ENCODE assay signal across 8 cellular contexts in the genomic region with DNA sequence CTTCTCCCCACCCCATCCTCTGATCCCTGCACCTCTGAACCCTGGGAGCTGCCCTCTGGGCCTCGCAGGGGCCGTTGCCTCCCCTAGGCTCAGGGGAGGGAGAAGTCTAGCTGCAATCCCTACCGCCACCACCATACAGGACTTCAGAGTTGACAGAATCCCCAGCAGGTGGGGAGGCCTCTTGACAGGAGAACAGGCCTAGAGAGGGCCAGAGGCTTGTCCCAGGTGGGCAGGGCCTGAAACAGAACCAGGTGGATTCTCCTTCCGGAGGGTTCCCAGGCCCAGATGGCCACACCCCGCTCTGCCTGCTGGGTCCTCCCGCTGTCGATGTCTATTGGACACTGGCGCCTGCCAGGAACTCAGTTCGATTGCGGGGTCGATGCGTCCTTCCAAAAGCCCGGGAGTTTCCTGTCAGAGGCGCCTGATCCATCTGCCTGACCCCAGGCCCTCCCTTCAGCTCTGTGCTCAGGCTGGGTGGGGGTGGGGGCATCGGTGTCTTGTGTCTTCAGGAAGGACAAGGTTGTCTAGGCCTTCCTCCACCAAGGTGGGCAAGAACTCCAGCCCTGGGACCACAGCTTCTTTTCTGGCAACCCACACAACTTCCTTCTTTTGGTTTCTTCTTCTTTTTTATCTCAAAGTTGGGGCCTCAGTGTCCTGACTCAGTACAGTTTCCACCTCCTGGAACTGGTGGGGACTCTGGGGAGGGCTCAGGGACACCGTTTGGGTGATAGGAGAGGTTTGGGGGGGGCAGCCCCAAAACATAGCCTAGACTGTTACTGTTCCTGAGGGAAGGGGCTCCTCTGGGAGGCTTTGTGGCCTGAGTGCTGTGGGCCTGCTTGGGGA. TPM values are rescaled to one million over a fixed set of nuclear protein-coding genes. Genes with fewer than 3 reads are reported as not detected.
DNase-seq lines count a peak whose midpoint lies in the region; ATAC-seq and TF ChIP-seq lines count a peak whose summit lies in the region.

No MANE protein-coding gene starts in this region.

- H3K79me2 ChIP-seq in OCI-LY1 (ENCODE audit: insufficient read depth, low read length) (no peaks in the 10 kb centered on the region), GM23248 (ENCODE audit: insufficient read depth) (no peaks in the 10 kb centered on the region)

- 74 to 76% methylated on average over 16 of the region's 16 CpGs for WGBS in GM23248 (ENCODE audit: low coverage in 1 of 2, low lambda C conversion rate in 2 of 2, missing lambda C conversion rate in 2 of 2), 2 experiments

- H3K36me3 ChIP-seq in OCI-LY1 (ENCODE audit: insufficient read depth, low read length) (no peaks in the 10 kb centered on the region), GM23248 (ENCODE audit: low read depth) (no peaks in the 10 kb centered on the region)

- H3K9me2 ChIP-seq in OCI-LY1 (ENCODE audit: low read depth, low read length) (no peaks in the 10 kb centered on the region), GM23248 (ENCODE audit: insufficient read depth) (no peaks in the 10 kb centered on the region)

- H3K27ac Mint-ChIP-seq in glutamatergic neuron (ENCODE audit: unreplicated experiment) = no peak overlapping the region
- H3K27ac Mint-ChIP-seq in T-helper 17 cell = no peak overlapping the region

- H3K36me3 Mint-ChIP-seq in glutamatergic neuron (ENCODE audit: unreplicated experiment) = no peaks in the 10 kb centered on the region
- peaks cover under 1% of the 10 kb centered on the region for H3K36me3 Mint-ChIP-seq in T-helper 17 cell (ENCODE audit: low read depth)

- H3K27me3 Mint-ChIP-seq in glutamatergic neuron (ENCODE audit: unreplicated experiment) (peaks cover 7% of the 10 kb centered on the region), T-helper 17 cell (no peaks in the 10 kb centered on the region)

- in situ Hi-C loops in GM23248 (cut with MboI) = no loop called here

- H3K4me2 ChIP-seq in OCI-LY1 (ENCODE audit: low read length) (no peak overlapping the region), GM23248 (ENCODE audit: unreplicated experiment) (no peak overlapping the region)

- H3K27ac ChIP-seq in OCI-LY1 (ENCODE audit: low read depth, low read length, poor library complexity, severe bottlenecking) = peak overlapping the region; percentile 26
- H3K27ac ChIP-seq in GM23248 = no peak overlapping the region

- DNase-seq in COLO668 (lab: John Stamatoyannopoulos, UW; ENCODE audit: unreplicated experiment) (peak; percentile 92), GM20000 (ENCODE audit: low spot score) (peak; percentile 76), glutamatergic neuron (no peak), T-helper 17 cell (no peak), GM23248 (no peak), Ammon's horn (ENCODE audit: low spot score) (no peak)

- no peaks in the 10 kb centered on the region for H3K27me3 ChIP-seq in OCI-LY1 (ENCODE audit: insufficient read depth, low read length)
- no peaks in the 10 kb centered on the region for H3K27me3 ChIP-seq in GM23248 (replicated peaks; ENCODE audit: insufficient read depth)

- ATAC-seq in T-helper 17 cell (no peak), GM18870 (IDR thresholded peaks at IDR 0.05; ENCODE audit: unreplicated experiment) (no peak)

- H3K4me3 Mint-ChIP-seq in glutamatergic neuron (ENCODE audit: unreplicated experiment) (no peak overlapping the region), T-helper 17 cell (no peak overlapping the region)

- no peak overlapping the region; the same call in 1 of the 2 replicates for H3K9ac ChIP-seq in OCI-LY1 (ENCODE audit: low read length)
- no peak overlapping the region for H3K9ac ChIP-seq in GM23248

- no peak overlapping the region for H2AFZ ChIP-seq in OCI-LY1 (ENCODE audit: low read length)
- H2AFZ ChIP-seq in GM23248 = no peak overlapping the region

- H3K9me3 Mint-ChIP-seq in glutamatergic neuron (ENCODE audit: unreplicated experiment) = no peaks in the 10 kb centered on the region

- H4K20me1 ChIP-seq in OCI-LY1 (ENCODE audit: insufficient read depth, low read length) (no peaks in the 10 kb centered on the region), GM23248 (ENCODE audit: insufficient read depth) (no peaks in the 10 kb centered on the region)

- H3K4me3 ChIP-seq in OCI-LY1 (ENCODE audit: low read depth, low read length, poor library complexity, severe bottlenecking) = no peak overlapping the region
- no peak overlapping the region for H3K4me3 ChIP-seq in GM23248

- peaks cover 3% of the 10 kb centered on the region for H3K4me1 Mint-ChIP-seq in glutamatergic neuron (ENCODE audit: low read depth, unreplicated experiment)
- peaks cover 8% of the 10 kb centered on the region for H3K4me1 Mint-ChIP-seq in T-helper 17 cell

- H3K9me3 ChIP-seq in OCI-LY1 (ENCODE audit: low read length) (no peaks in the 10 kb centered on the region), T-helper 17 cell (ENCODE audit: control insufficient read depth, low read length, poor library complexity, severe bottlenecking) (no peaks in the 10 kb centered on the region), GM23248 (ENCODE audit: low read depth) (no peaks in the 10 kb centered on the region)

- H3F3A ChIP-seq in OCI-LY1 (ENCODE audit: insufficient read depth, low read length) (no peaks in the 10 kb centered on the region), GM23248 (ENCODE audit: insufficient read depth) (no peaks in the 10 kb centered on the region)

- H3K4me1 ChIP-seq in OCI-LY1 (ENCODE audit: insufficient read depth, low read length, severe bottlenecking) (peaks cover 14% of the 10 kb centered on the region), GM23248 (ENCODE audit: insufficient read depth) (peaks cover 13% of the 10 kb centered on the region)

- TF ChIP-seq CTCF in GM20000 (IDR thresholded peaks at IDR 0.05; ENCODE audit: extremely low read depth, missing control alignments) (no peak), OCI-LY1 (IDR thresholded peaks at IDR 0.05; ENCODE audit: low read length) (peak; percentile 28; the same call in 1 of the 2 replicates), glutamatergic neuron (IDR thresholded peaks at IDR 0.05; ENCODE audit: partially characterized antibody, unreplicated experiment) (peak; percentile 31)

RNA-seq across cellular contexts. Expression of a gene that starts 6.4 kb away (rescaled TPM):
- total RNA-seq in glutamatergic neuron (ENCODE audit: unreplicated experiment) = 13.5 TPM
- total RNA-seq in T-helper 17 cell = 10 to 100 TPM; 12.9 to 17.7 TPM
- total RNA-seq in GM23248 (2014; rRNA removed; shearing (Covaris generic)) = 5.7 and 14.7 TPM in 2 replicates
- polyA plus RNA-seq in GM23248 (2016; fragmentation: Nextera tagmentation; extraction: Ambion mirVana) = 6.6 and 8.7 TPM in 2 replicates

RNA-seq across cellular contexts. Expression of a gene that starts 26.7 kb away (rescaled TPM):
- total RNA-seq in glutamatergic neuron (ENCODE audit: unreplicated experiment) = 6.9 TPM
- total RNA-seq in T-helper 17 cell = 100 to 1,000 TPM in 1 of 2 donors, 10 to 100 TPM in 1; 95.4 to 121 TPM
- 14.3 and 45.4 TPM in 2 replicates for total RNA-seq in GM23248 (2014; rRNA removed; shearing (Covaris generic))
- polyA plus RNA-seq in GM23248 (2016; fragmentation: Nextera tagmentation; extraction: Ambion mirVana) = 9.7 and 12.3 TPM in 2 replicates

RNA-seq across cellular contexts. Expression of a gene that starts 35.3 kb away (rescaled TPM):
- total RNA-seq in glutamatergic neuron (ENCODE audit: unreplicated experiment) (20.5 TPM), T-helper 17 cell (100 to 1,000 TPM in 1 of 2 donors, 10 to 100 TPM in 1; 93.3 to 108 TPM)
- 73.9 and 92.7 TPM in 2 replicates for total RNA-seq in GM23248 (2014; rRNA removed; shearing (Covaris generic))
- polyA plus RNA-seq in GM23248 (2016; fragmentation: Nextera tagmentation; extraction: Ambion mirVana) = 39.0 and 41.5 TPM in 2 replicates

Comparison
In these comparisons a context has a peak if more than half of its experiments do, and no peak if none do; other contexts are left out.
1. DNase-seq: peak in COLO668 (single experiment) and GM20000 (single experiment); none in glutamatergic neuron (single experiment), T-helper 17 cell (0 of 3), GM23248 (single experiment) and Ammon's horn (single experiment).